9 cellular contexts compared by ENCODE assay signal in the genomic region with DNA sequence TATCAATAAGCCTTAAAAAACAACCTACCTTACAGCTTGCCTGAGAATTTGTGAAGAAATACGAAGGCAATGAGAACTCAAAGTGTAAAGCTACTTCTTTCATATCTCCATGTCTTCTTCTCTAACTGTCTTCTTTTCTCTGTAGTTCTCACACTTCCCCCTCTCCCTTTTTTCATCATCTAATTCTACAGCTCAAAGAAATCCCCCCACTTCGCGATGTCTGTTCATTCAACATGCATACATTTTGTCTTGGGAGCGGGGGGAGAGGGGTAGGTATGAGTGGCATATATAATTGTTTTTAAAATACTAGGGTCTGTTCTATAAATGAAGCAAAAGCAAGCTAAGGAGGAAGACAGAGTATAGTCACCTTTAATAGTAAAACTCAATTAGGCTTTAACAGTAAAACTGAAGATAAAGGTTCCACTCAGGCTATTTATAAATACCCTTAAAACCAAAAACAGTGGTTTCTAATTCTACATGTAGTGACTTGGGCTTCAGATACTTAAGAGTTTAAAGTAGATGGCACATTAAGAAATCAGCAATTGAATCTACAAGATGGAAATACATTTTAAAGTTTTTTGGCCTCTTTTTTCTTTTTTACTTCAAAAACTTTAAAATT.
A peak's percentile ranks its signal among the peaks of the same experiment; 100 is the strongest.
DNase-seq lines count a peak whose midpoint lies in the region; ATAC-seq and TF ChIP-seq lines count a peak whose summit lies in the region.
"Had no signal": no experiment of that assay in that cellular context is flagged by ENCODE, and none has a peak within 500 bp of the region (broad histone marks: within the 10 kb centered on the region; RNA-seq: fewer than 3 reads in every experiment).

No MANE protein-coding gene starts in this region.

- H2BK5ac ChIP-seq in trophoblast cell (ENCODE audit: low read depth, low read length, poor library complexity) = no peak overlapping the region

- H4K91ac ChIP-seq in trophoblast cell (ENCODE audit: low read depth, low read length) = no peak overlapping the region

- H3K14ac ChIP-seq in trophoblast cell (ENCODE audit: low read length) = no peak overlapping the region

- no peak overlapping the region for H2AFZ ChIP-seq in trophoblast cell (ENCODE audit: insufficient read depth, low read length, poor library complexity)

- intact Hi-C loops in upper lobe of right lung (cut with DNase I) = no loop called here

- no peak overlapping the region for H3K4me2 ChIP-seq in trophoblast cell (ENCODE audit: low read length)

- no peak overlapping the region for H3K18ac ChIP-seq in trophoblast cell (ENCODE audit: low read length)

- no peak overlapping the region for H2BK120ac ChIP-seq in trophoblast cell (ENCODE audit: insufficient read depth, low read length, poor library complexity)

- H3K23ac ChIP-seq in trophoblast cell (ENCODE audit: low read length) = no peak overlapping the region

- H3K9ac ChIP-seq in iPS-20b (ENCODE audit: low read depth, low read length) = peak overlapping the region; percentile 3; the same call in 1 of the 2 replicates
- H3K9ac ChIP-seq in trophoblast cell (ENCODE audit: low read length) = no peak overlapping the region

- H3K27me3 ChIP-seq in iPS-20b (ENCODE audit: insufficient read depth, low read length) = no peaks in the 10 kb centered on the region
- no peaks in the 10 kb centered on the region for H3K27me3 ChIP-seq in trophoblast cell (ENCODE audit: insufficient read depth, low read length)
- no peaks in the 10 kb centered on the region for H3K27me3 ChIP-seq in foreskin keratinocyte
- no peaks in the 10 kb centered on the region for H3K27me3 ChIP-seq in upper lobe of right lung
- H3K27me3 ChIP-seq: vagina had no signal

- no peaks in the 10 kb centered on the region for H3K36me3 ChIP-seq in iPS-20b (ENCODE audit: insufficient read depth, low read depth, low read length)
- no peaks in the 10 kb centered on the region for H3K36me3 ChIP-seq in trophoblast cell (ENCODE audit: control insufficient read depth in 1 of 2, insufficient read depth in 2 of 2, low read length in 2 of 2)
- H3K36me3 ChIP-seq in upper lobe of right lung = no peaks in the 10 kb centered on the region
- H3K36me3 ChIP-seq: vagina had no signal

- H3K79me1 ChIP-seq in trophoblast cell (ENCODE audit: low read length) = no peaks in the 10 kb centered on the region

- no peak overlapping the region for H3K27ac ChIP-seq in iPS-20b (ENCODE audit: low read length)
- H3K27ac ChIP-seq in trophoblast cell (ENCODE audit: low read depth, low read length) = no peak overlapping the region
- no peak overlapping the region for H3K27ac ChIP-seq in foreskin keratinocyte
- no peak overlapping the region for H3K27ac ChIP-seq in upper lobe of right lung
- H3K27ac ChIP-seq: vagina had no signal

- H3K4ac ChIP-seq in trophoblast cell (ENCODE audit: low read depth, low read length) = no peak overlapping the region

- DNase-seq in trophoblast cell (no peak), foreskin keratinocyte (no peak), GOT3 (lab: John Stamatoyannopoulos, UW) (no peak), upper lobe of right lung (no peak)

- H2AK5ac ChIP-seq in trophoblast cell (ENCODE audit: low read length) = no peak overlapping the region

- H3K79me2 ChIP-seq in trophoblast cell (ENCODE audit: control insufficient read depth, insufficient read depth, low read length, poor library complexity) = no peaks in the 10 kb centered on the region

- ATAC-seq in GM18858 (IDR thresholded peaks at IDR 0.05; ENCODE audit: unreplicated experiment) (peak; percentile 28), GM21619 (IDR thresholded peaks at IDR 0.05; ENCODE audit: unreplicated experiment) (peak; percentile 40), HG03460 (IDR thresholded peaks at IDR 0.05; ENCODE audit: unreplicated experiment) (peak; percentile 35), foreskin keratinocyte (no peak), upper lobe of right lung (no peak)

- TF ChIP-seq CTCF in foreskin keratinocyte (conservative IDR thresholded peaks at IDR 0.05) (no peak), upper lobe of right lung (IDR thresholded peaks at IDR 0.05) (no peak)

- H4K12ac ChIP-seq in trophoblast cell (ENCODE audit: low read depth, low read length) = no peak overlapping the region

- WGBS in trophoblast cell (ENCODE audit: extremely low coverage, insufficient coverage, insufficient read length) = no CpG with 5 or more reads among the region's 4 CpGs

- no peak overlapping the region for H4K8ac ChIP-seq in trophoblast cell (ENCODE audit: low read depth, low read length)

- peaks cover 37% of the 10 kb centered on the region; the same call in 1 of the 2 replicates for H3K4me1 ChIP-seq in iPS-20b (ENCODE audit: insufficient read depth, low read length)
- no peaks in the 10 kb centered on the region for H3K4me1 ChIP-seq in trophoblast cell (ENCODE audit: control insufficient read depth in 1 of 2, insufficient read depth in 2 of 2, low read length in 2 of 2)
- H3K4me1 ChIP-seq in foreskin keratinocyte = no peaks in the 10 kb centered on the region
- H3K4me1 ChIP-seq in upper lobe of right lung = no peaks in the 10 kb centered on the region
- H3K4me1 ChIP-seq: vagina had no signal

- H3K9me3 ChIP-seq in iPS-20b (ENCODE audit: insufficient read depth, low read depth, low read length) = no peaks in the 10 kb centered on the region
- no peaks in the 10 kb centered on the region for H3K9me3 ChIP-seq in trophoblast cell (ENCODE audit: insufficient read depth, low read depth, low read length)
- no peaks in the 10 kb centered on the region for H3K9me3 ChIP-seq in upper lobe of right lung
- H3K9me3 ChIP-seq: vagina had no signal

- no peak overlapping the region for H2BK12ac ChIP-seq in trophoblast cell (ENCODE audit: low read length)

- peak overlapping the region; percentile 39 for H3K4me3 ChIP-seq in iPS-20b (ENCODE audit: low read length)
- no peak overlapping the region for H3K4me3 ChIP-seq in trophoblast cell (ENCODE audit: low read depth, low read length)
- H3K4me3 ChIP-seq in upper lobe of right lung = no peak overlapping the region
- H3K4me3 ChIP-seq: vagina had no signal

Comparison
In these comparisons a context has a peak if more than half of its experiments do, and no peak if none do; other contexts are left out.
1. ATAC-seq: peak in GM18858 (single experiment), GM21619 (single experiment) and HG03460 (single experiment); none in foreskin keratinocyte (single experiment) and upper lobe of right lung (single experiment).